24 cellular contexts compared by ENCODE assay signal in the genomic region with DNA sequence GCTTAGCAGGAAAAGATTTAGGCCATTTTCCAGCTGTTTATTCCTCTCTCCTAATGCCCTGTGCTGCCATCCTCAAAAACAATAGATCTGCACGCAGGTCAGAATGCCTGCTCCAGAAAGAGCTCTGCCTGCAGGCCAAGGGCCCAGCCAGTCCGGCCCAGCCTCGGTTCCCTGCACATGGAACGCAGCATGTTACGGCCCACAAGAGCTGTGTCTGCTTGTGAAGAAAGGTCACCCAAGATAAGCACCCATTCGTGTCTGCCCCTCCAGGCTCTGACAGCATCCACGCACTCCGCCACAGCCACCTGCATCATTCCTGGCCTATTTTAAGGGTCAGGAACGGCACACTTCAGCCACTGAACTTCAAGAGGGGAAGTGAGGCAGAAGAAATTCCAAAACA.
"Had no signal": no experiment of that assay in that cellular context is flagged by ENCODE, and none has a peak within 500 bp of the region (broad histone marks: within the 10 kb centered on the region; RNA-seq: fewer than 3 reads in every experiment).

No MANE protein-coding gene starts in this region.

- H3K4me3 ChIP-seq: hepatocyte, mucosa of descending colon, pancreas, smooth muscle cell, suprapubic skin, transverse colon, upper lobe of right lung, uterus had no signal

- H3K36me3 ChIP-seq: neutrophil, pancreas, suprapubic skin, transverse colon, upper lobe of right lung, uterus had no signal

- ATAC-seq: effector memory CD8-positive, alpha-beta T cell; mucosa of descending colon; natural killer cell treated with Interleukin-12 subunit alpha and Interleukin-12 subunit beta and Interleukin-15 and Interleukin-18, amount 100 ng/mL, for 72 hours; pancreas; sciatic nerve; stimulated activated naive CD8-positive, alpha-beta T cell treated with anti-CD3 and anti-CD28 coated beads, Interleukin-15, amount 100 ng/mL, for 72 hours; upper lobe of right lung had no signal

- H3K4me1 ChIP-seq: pancreas, suprapubic skin, transverse colon, upper lobe of right lung, uterus had no signal

- H3K27ac ChIP-seq: hepatocyte, neutrophil, pancreas, suprapubic skin, transverse colon, upper lobe of right lung, uterus had no signal

- DNase-seq: cortex of kidney; effector memory CD8-positive, alpha-beta T cell; erythroblast; kidney; mesenchymal stem cell; mucosa of descending colon; naive B cell; pancreas; retina; stimulated activated CD4-positive, alpha-beta T cell treated with anti-CD3 and anti-CD28 coated beads, Interleukin-12 subunit alpha, Interleukin-12 subunit beta, amount 100 ng/mL, for 4 hours; stimulated activated CD4-positive, alpha-beta T cell treated with anti-CD3 and anti-CD28 coated beads, Interleukin-1b, Interleukin-23, amount 100 ng/mL, for 48 hours; stimulated activated CD4-positive, alpha-beta T cell treated with anti-CD3 and anti-CD28 coated beads, Interleukin-4, amount 100 ng/mL, for 1 hour; stimulated activated CD8-positive, alpha-beta memory T cell treated with anti-CD3 and anti-CD28 coated beads, Interleukin-4, amount 100 ng/mL, for 48 hours; stimulated activated naive CD4-positive, alpha-beta T cell; stimulated activated naive CD8-positive, alpha-beta T cell treated with anti-CD3 and anti-CD28 coated beads, Interleukin-15, amount 100 ng/mL, for 72 hours; transverse colon; upper lobe of right lung; uterus had no signal

- H3K9me3 ChIP-seq: mucosa of descending colon, neutrophil, pancreas, suprapubic skin, transverse colon, upper lobe of right lung, uterus had no signal

- H3K27me3 ChIP-seq: hepatocyte, neutrophil, pancreas, suprapubic skin, transverse colon, upper lobe of right lung, uterus had no signal
